7 cellular contexts compared by ENCODE assay signal in the genomic region with DNA sequence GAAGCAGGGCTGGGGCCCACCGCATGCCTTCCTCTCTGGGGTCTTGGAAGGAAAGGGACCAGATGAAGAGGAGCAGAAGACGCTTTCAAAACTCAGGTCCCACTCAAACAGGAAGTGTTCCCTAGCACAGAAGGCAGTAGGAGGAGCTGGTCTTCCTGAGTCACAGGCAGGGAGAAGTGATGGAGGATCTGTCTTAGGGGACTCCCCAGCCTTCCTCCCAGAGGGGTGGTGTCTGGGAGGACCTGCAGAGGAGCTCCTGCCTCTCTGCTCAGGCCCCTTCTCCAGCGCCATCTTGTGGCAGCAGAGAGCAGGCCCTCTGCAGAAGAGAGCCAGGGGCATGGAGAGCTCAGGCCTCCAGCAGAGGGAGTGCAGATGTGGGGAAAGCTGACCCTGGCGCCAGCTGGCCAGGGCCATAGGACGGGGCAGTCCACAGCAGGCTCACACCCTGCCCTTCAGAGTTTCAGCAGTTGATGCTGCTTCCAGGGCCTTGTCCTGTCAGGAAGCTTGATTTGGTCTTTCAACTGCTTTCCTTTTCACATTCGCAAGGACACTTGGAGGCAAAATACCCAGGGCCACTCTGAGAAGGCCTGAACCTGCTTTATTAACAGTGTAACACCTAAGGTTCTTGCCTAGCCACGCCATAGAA.
A peak's percentile ranks its signal among the peaks of the same experiment; 100 is the strongest.
DNase-seq lines count a peak whose midpoint lies in the region; ATAC-seq and TF ChIP-seq lines count a peak whose summit lies in the region.

No MANE protein-coding gene starts in this region.

- H3K79me2 ChIP-seq in Loucy (ENCODE audit: insufficient read depth, low read length), result 0 out of 2 replicates have a peak, but pooled peaks cover 3% of the 10 kb centered on the region

- H3K4me1 ChIP-seq in HAP-1 (no peaks in the 10 kb centered on the region), Loucy (ENCODE audit: insufficient read depth, low read length, poor library complexity, severe bottlenecking) (peaks cover 34% of the 10 kb centered on the region), adipocyte (ENCODE audit: control insufficient read depth, insufficient read depth, low read length) (peaks cover 7% of the 10 kb centered on the region), right cardiac atrium (ENCODE audit: control insufficient read depth, insufficient read depth, low read length) (no peaks in the 10 kb centered on the region)

- H3K27me3 ChIP-seq in HAP-1 (ENCODE audit: low read depth) (no peaks in the 10 kb centered on the region), Loucy (ENCODE audit: insufficient read depth, low read length, poor library complexity, severe bottlenecking) (no peaks in the 10 kb centered on the region), adipocyte (replicated peaks; ENCODE audit: control insufficient read depth, insufficient read depth, low read length) (no peaks in the 10 kb centered on the region), right cardiac atrium (ENCODE audit: control insufficient read depth, insufficient read depth) (no peaks in the 10 kb centered on the region)

- WGBS in right cardiac atrium, result 50% methylated on average over 7 of the region's 7 CpGs

- peak overlapping the region; percentile 55; the same call in 1 of the 2 replicates for H2AFZ ChIP-seq in Loucy (ENCODE audit: low read length)

- intact Hi-C loops in right cardiac atrium (cut with DNase I), result no loop called here

- H3K9ac ChIP-seq in Loucy (ENCODE audit: low read depth, low read length, poor library complexity, severe bottlenecking) (no peak overlapping the region), adipocyte (ENCODE audit: low read length) (peak overlapping the region; percentile 3)

- no peaks in the 10 kb centered on the region for H3F3A ChIP-seq in Loucy (ENCODE audit: low read depth)

- H3K36me3 ChIP-seq in HAP-1 (replicated peaks) (no peaks in the 10 kb centered on the region), Loucy (ENCODE audit: insufficient read depth, low read length) (no peaks in the 10 kb centered on the region), adipocyte (ENCODE audit: control insufficient read depth, insufficient read depth, low read length, severe bottlenecking) (no peaks in the 10 kb centered on the region)

- H3K4me3 ChIP-seq in HAP-1 (no peak overlapping the region), Loucy (ENCODE audit: low read length, poor library complexity, severe bottlenecking) (peak overlapping the region; percentile 37), adipocyte (ENCODE audit: low read length) (no peak overlapping the region), right cardiac atrium (ENCODE audit: low read length) (no peak overlapping the region), retinal pigment epithelial cell (ENCODE audit: low read length) (no peak overlapping the region)

- TF ChIP-seq CTCF in GM12873 (IDR thresholded peaks at IDR 0.05; ENCODE audit: insufficient read depth, low read depth, low read length, missing control alignments), result peak; percentile 100
- peak; percentile 85 for TF ChIP-seq CTCF in Loucy (conservative IDR thresholded peaks at IDR 0.05; ENCODE audit: low read length)
- TF ChIP-seq CTCF in retinal pigment epithelial cell (conservative IDR thresholded peaks at IDR 0.05; ENCODE audit: low read depth, low read length), result peak; percentile 99

- in situ Hi-C loops in HAP-1 (cut with MboI; ENCODE audit: low sequenced_read_pairs), result loop anchor here (10.0 kb wide), 1 partner anchor 111 kb away; no protein-coding TSS in a partner anchor

- ATAC-seq in right cardiac atrium, result peak; percentile 96 to 97

- H3K27ac ChIP-seq in right cardiac atrium (ENCODE audit: low read length), result no peak overlapping the region

- DNase-seq in HAP-1 (ENCODE audit: low spot score in 2 of 2) (peak; percentile 72 to 92), SW480 (ENCODE audit: low spot score) (peak; percentile 73), adipocyte (ENCODE audit: low read depth) (peak; percentile 93), right cardiac atrium (peak; percentile 84 to 92 (median 90)), retinal pigment epithelial cell (ENCODE audit: low read depth) (no peak)

- H3K9me3 ChIP-seq in HAP-1 (no peaks in the 10 kb centered on the region), Loucy (ENCODE audit: insufficient read depth, low read depth, low read length) (no peaks in the 10 kb centered on the region), adipocyte (ENCODE audit: control insufficient read depth, low read length) (no peaks in the 10 kb centered on the region), right cardiac atrium (ENCODE audit: control insufficient read depth, low read length) (no peaks in the 10 kb centered on the region)

- H3K9me2 ChIP-seq in Loucy (replicated peaks; ENCODE audit: low read depth, low read length), result no peaks in the 10 kb centered on the region

- no peaks in the 10 kb centered on the region for H4K20me1 ChIP-seq in Loucy (ENCODE audit: insufficient read depth, low read length, poor library complexity, severe bottlenecking)

- peak overlapping the region; percentile 56 for H3K4me2 ChIP-seq in Loucy (ENCODE audit: low read depth, low read length, poor library complexity, severe bottlenecking)
